8 cellular contexts compared by ENCODE assay signal in genomic region chr17:43211480-43212402, GRCh38. TPM values are rescaled to one million over a fixed set of nuclear protein-coding genes. Genes with fewer than 3 reads are reported as not detected.
DNase-seq lines count a peak whose midpoint lies in the region; ATAC-seq and TF ChIP-seq lines count a peak whose summit lies in the region.

TMEM106A (plus strand) TSS chr17:43211875; CDS start chr17:43213042, 1,167 bp downstream.

- H3K4me1 ChIP-seq in osteoblast (ENCODE audit: insufficient read depth, low read length), result peaks cover 22% of the 10 kb centered on the region
- peaks cover 13% of the 10 kb centered on the region for H3K4me1 ChIP-seq in testis

- H3K27me3 ChIP-seq in osteoblast (ENCODE audit: insufficient read depth, low read length) (no peaks in the 10 kb centered on the region), testis (no peaks in the 10 kb centered on the region)

- H3K4me3 ChIP-seq in osteoblast (ENCODE audit: insufficient read depth, low read length), result peak within 1 kb of the TSS; percentile 94
- H3K4me3 ChIP-seq in testis, result peak within 1 kb of the TSS; percentile 59 to 69

- H4K20me1 ChIP-seq in osteoblast (ENCODE audit: insufficient read depth, low read length), result no peaks in the 10 kb centered on the region

- TF ChIP-seq CTCF in osteoblast (IDR thresholded peaks at IDR 0.05; ENCODE audit: extremely low read depth, low read depth, low read length) (peak; percentile 25), testis (IDR thresholded peaks at IDR 0.05) (peak in 1 of 3 experiments; percentile 12)

- H3K27ac ChIP-seq in osteoblast (ENCODE audit: low read depth, low read length) (peak within 1 kb of the TSS; percentile 76), testis (peak within 1 kb of the TSS; percentile 56 to 71)

- peak within 1 kb of the TSS; percentile 92 for H3K4me2 ChIP-seq in osteoblast (ENCODE audit: insufficient read depth, low read length)

- H3K9me3 ChIP-seq in osteoblast (ENCODE audit: low read depth, low read length), result no peaks in the 10 kb centered on the region
- no peaks in the 10 kb centered on the region for H3K9me3 ChIP-seq in testis

- 4 to 5% methylated on average over 31 to 54 of the region's 54 CpGs for WGBS in testis, 2 donors

- intact Hi-C loops in testis (cut with DNase I; ENCODE audit: low total_unique reads), result no loop called here

- peaks cover 18% of the 10 kb centered on the region for H3K79me2 ChIP-seq in osteoblast (ENCODE audit: insufficient read depth, low read length)

- peaks cover 70% of the 10 kb centered on the region for H3K36me3 ChIP-seq in osteoblast (ENCODE audit: insufficient read depth, low read length)
- H3K36me3 ChIP-seq in testis (ENCODE audit: low read depth, missing control alignments), result no peaks in the 10 kb centered on the region

- no peak for TF ChIP-seq POLR2A in testis (IDR thresholded peaks at IDR 0.05)

- DNase-seq in A172 (ENCODE audit: low spot score) (peak; percentile 73), RPMI7951 (ENCODE audit: low read depth) (peak; percentile 86), globus pallidus (ENCODE audit: low spot score) (peak; percentile 37), osteoblast (ENCODE audit: insufficient read length, low spot score, missing footprints) (peak; percentile 97), testis (peak; percentile 73)
- peak; percentile 78 for DNase-seq in activated naive CD4-positive, alpha-beta T cell treated with Interleukin-2 at 50 U/mL for 16 hours

- peak; percentile 75 for ATAC-seq in GM18867 (IDR thresholded peaks at IDR 0.05; ENCODE audit: unreplicated experiment)
- ATAC-seq in HG03159 (IDR thresholded peaks at IDR 0.05; ENCODE audit: unreplicated experiment), result peak; percentile 70

- peak within 1 kb of the TSS; percentile 87 for H2AFZ ChIP-seq in osteoblast (ENCODE audit: low read length)

RNA-seq across cellular contexts. Expression of gene TMEM106A, which starts in this region (rescaled TPM):
- 4.9 and 5.3 TPM in 2 replicates for total RNA-seq in A172 (2014; rRNA removed; shearing (Covaris generic))
- 3.4 and 4.9 TPM in 2 replicates for total RNA-seq in RPMI7951 (2014; rRNA removed; shearing (Covaris generic))
- 5.1 and 5.6 TPM in 2 replicates for total RNA-seq in osteoblast
- total RNA-seq in testis, result 1 to 10 TPM; 8.4 to 8.7 TPM
- polyA plus RNA-seq in testis (ENCODE audit: insufficient read depth, low read depth, low replicate concordance), result 11.8 TPM

Comparison
In these comparisons a context has a peak if more than half of its experiments do, and no peak if none do; other contexts are left out.
1. Peak in every context shown above with its lines: DNase-seq, ATAC-seq, H3K4me3 ChIP-seq and H3K27ac ChIP-seq.
2. DNase-seq: peak in every context shown above with its lines; median percentile 97 in osteoblast; 86 in RPMI7951; 78 in activated naive CD4-positive, alpha-beta T cell treated with Interleukin-2 at 50 U/mL for 16 hours; 73 in A172; 73 in testis; 37 in globus pallidus.